Comparison of ENCODE assay signal across 30 cellular contexts in the genomic region with DNA sequence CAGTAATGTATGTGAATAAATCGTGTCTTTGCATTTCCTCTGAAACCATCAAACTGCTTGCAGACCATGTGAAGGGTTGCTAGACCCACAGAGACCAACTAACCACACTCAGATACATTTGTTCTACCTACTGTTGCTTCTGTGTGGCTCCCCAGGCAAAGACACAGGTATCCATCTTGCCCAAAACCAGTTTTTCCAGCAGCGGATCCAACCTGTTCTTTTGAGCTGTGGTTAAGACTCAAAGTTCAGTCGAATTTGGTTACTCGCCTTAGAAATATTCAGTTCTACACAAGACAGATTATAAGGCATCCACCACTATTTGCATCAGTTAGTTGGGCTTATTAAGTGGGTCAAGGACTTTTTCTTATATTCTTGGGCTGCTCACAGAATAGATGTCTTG.
"Had no signal": no experiment of that assay in that cellular context is flagged by ENCODE, and none has a peak within 500 bp of the region (broad histone marks: within the 10 kb centered on the region; RNA-seq: fewer than 3 reads in every experiment).

No MANE protein-coding gene starts in this region.

- H2AFZ ChIP-seq: parathyroid adenoma had no signal

- H3K4me2 ChIP-seq: smooth muscle cell had no signal

- FAIRE-seq: endothelial cell of umbilical vein, kidney, urothelium cell line had no signal

- H3K9ac ChIP-seq: parathyroid adenoma had no signal

- ATAC-seq: gastrocnemius medialis; left cardiac atrium; left lung; mucosa of descending colon; natural killer cell treated with Interleukin-12 subunit alpha and Interleukin-12 subunit beta and Interleukin-15 and Interleukin-18, amount 100 ng/mL, for 72 hours; right lobe of liver; stimulated activated naive CD8-positive, alpha-beta T cell treated with anti-CD3 and anti-CD28 coated beads, Interleukin-15, amount 100 ng/mL, for 72 hours had no signal

- H3K36me3 ChIP-seq: esophagus squamous epithelium, gastrocnemius medialis, left lung, right lobe of liver, suprapubic skin, upper lobe of left lung had no signal

- H3K27me3 Mint-ChIP-seq: naive B cell; natural killer cell treated with Interleukin-12 subunit alpha and Interleukin-12 subunit beta and Interleukin-15 and Interleukin-18, amount 100 ng/mL, for 72 hours; stimulated activated naive CD8-positive, alpha-beta T cell treated with anti-CD3 and anti-CD28 coated beads, Interleukin-15, amount 100 ng/mL, for 72 hours had no signal

- DNase-seq: dermis blood vessel endothelial cell; effector memory CD4-positive, alpha-beta T cell; erythroblast; esophagus squamous epithelium; gastrocnemius medialis; head of caudate nucleus; kidney; left cardiac atrium; left lung; mesenchymal stem cell; mucosa of descending colon; naive B cell; right lobe of liver; stimulated activated CD4-positive, alpha-beta T cell treated with anti-CD3 and anti-CD28 coated beads, Interleukin-12 subunit alpha, Interleukin-12 subunit beta, amount 100 ng/mL, for 4 hours; stimulated activated CD4-positive, alpha-beta T cell treated with anti-CD3 and anti-CD28 coated beads, Interleukin-1b, Interleukin-23, amount 100 ng/mL, for 48 hours; stimulated activated CD4-positive, alpha-beta T cell treated with anti-CD3 and anti-CD28 coated beads, Interleukin-4, amount 100 ng/mL, for 1 hour; stimulated activated CD8-positive, alpha-beta memory T cell treated with anti-CD3 and anti-CD28 coated beads, Interleukin-4, amount 100 ng/mL, for 48 hours; stimulated activated naive CD4-positive, alpha-beta T cell; stimulated activated naive CD8-positive, alpha-beta T cell treated with anti-CD3 and anti-CD28 coated beads, Interleukin-15, amount 100 ng/mL, for 72 hours; upper lobe of left lung had no signal

- H3K9me3 ChIP-seq: esophagus squamous epithelium, gastrocnemius medialis, mucosa of descending colon, right lobe of liver, suprapubic skin, upper lobe of left lung had no signal

- H3K36me3 Mint-ChIP-seq: mesothelial cell of epicardium; naive B cell; natural killer cell treated with Interleukin-12 subunit alpha and Interleukin-12 subunit beta and Interleukin-15 and Interleukin-18, amount 100 ng/mL, for 72 hours had no signal

- H3K4me1 ChIP-seq: esophagus squamous epithelium, gastrocnemius medialis, left lung, parathyroid adenoma, right lobe of liver, suprapubic skin had no signal

- H3K9me3 Mint-ChIP-seq: mesothelial cell of epicardium, neural crest cell had no signal

- H3K4me1 Mint-ChIP-seq: naive B cell; stimulated activated naive CD8-positive, alpha-beta T cell treated with anti-CD3 and anti-CD28 coated beads, Interleukin-15, amount 100 ng/mL, for 72 hours had no signal

- H3K4me3 ChIP-seq: coronary artery, esophagus squamous epithelium, gastrocnemius medialis, left lung, mucosa of descending colon, right lobe of liver, smooth muscle cell, suprapubic skin, upper lobe of left lung had no signal

- H3K27me3 ChIP-seq: esophagus squamous epithelium, gastrocnemius medialis, left lung, right lobe of liver, suprapubic skin, upper lobe of left lung had no signal

- H3K27ac Mint-ChIP-seq: mesothelial cell of epicardium; naive B cell; natural killer cell treated with Interleukin-12 subunit alpha and Interleukin-12 subunit beta and Interleukin-15 and Interleukin-18, amount 100 ng/mL, for 72 hours; progenitor cell of endocrine pancreas; stimulated activated naive CD8-positive, alpha-beta T cell treated with anti-CD3 and anti-CD28 coated beads, Interleukin-15, amount 100 ng/mL, for 72 hours had no signal

- H3K79me2 ChIP-seq: parathyroid adenoma had no signal

- H3K27ac ChIP-seq: coronary artery, esophagus squamous epithelium, gastrocnemius medialis, left lung, parathyroid adenoma, right lobe of liver, suprapubic skin, upper lobe of left lung had no signal

- H3K4me3 Mint-ChIP-seq: mesothelial cell of epicardium; naive B cell; natural killer cell treated with Interleukin-12 subunit alpha and Interleukin-12 subunit beta and Interleukin-15 and Interleukin-18, amount 100 ng/mL, for 72 hours; neural crest cell; stimulated activated naive CD8-positive, alpha-beta T cell treated with anti-CD3 and anti-CD28 coated beads, Interleukin-15, amount 100 ng/mL, for 72 hours had no signal
